15 cellular contexts compared by ENCODE assay signal in the genomic region with DNA sequence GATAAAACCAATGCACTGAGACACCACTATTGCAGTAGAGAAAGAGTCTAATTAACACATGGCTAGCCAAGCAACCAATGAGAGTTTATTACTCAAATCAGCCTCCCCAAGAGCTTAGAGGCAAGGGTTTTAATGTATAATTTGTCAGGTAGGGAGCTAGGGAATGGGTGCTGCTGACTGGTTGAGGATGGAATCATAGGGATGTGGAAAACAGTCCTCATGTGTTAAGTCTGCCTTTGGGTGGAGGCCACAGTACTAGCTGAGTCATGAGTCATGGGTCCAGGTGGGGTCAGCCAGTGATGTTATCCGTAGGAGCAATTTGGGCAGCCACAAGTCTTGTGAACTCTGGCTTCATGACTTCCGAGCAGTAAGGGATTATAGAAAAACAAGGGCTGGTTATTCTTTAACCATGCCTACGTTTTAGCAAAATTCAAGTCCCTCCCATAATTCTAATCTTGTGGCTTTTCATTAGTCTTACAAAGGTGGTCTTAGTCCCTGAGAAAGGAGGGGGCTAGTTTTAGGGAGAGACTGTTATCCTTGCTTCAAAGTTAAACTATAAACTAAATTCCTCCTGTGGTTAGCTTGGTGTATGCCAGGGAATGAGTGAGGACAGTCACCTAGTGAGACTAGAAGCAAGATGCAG. TPM values are rescaled to one million over a fixed set of nuclear protein-coding genes. Genes with fewer than 3 reads are reported as not detected.
DNase-seq lines count a peak whose midpoint lies in the region; ATAC-seq and TF ChIP-seq lines count a peak whose summit lies in the region.
"Had no signal": no experiment of that assay in that cellular context is flagged by ENCODE, and none has a peak within 500 bp of the region (broad histone marks: within the 10 kb centered on the region; RNA-seq: fewer than 3 reads in every experiment).

No MANE protein-coding gene starts in this region.

- intact Hi-C loops in activated B cell treated with CpG ODN at 0.5 μM for 24 hours (cut with micrococcal nuclease): loop anchor here (2.0 to 5.0 kb wide), 3 partner anchors 15 to 33 kb away; a partner anchor contains a TSS

- H3K4me3 Mint-ChIP-seq in activated T-cell treated with anti-CD3 and anti-CD28 coated beads, Interleukin-2, amount 50 U/mL, for 24 hours: no peak overlapping the region
- H3K4me3 Mint-ChIP-seq in activated T-cell treated with anti-CD3 and anti-CD28 coated beads, Interleukin-2, amount 50 U/mL, for 4 hours: no peak overlapping the region
- peak overlapping the region; percentile 24 for H3K4me3 Mint-ChIP-seq in activated B cell treated with CpG ODN at 0.5 μM for 24 hours
- H3K4me3 Mint-ChIP-seq in immature natural killer cell: peak overlapping the region; percentile 55 to 82 (median 72)
- H3K4me3 Mint-ChIP-seq in stimulated activated naive B cell treated with anti-CD40 and anti-IgM and Interleukin-4, amounts not matched to agents 10 μg/mL and 1 μg/mL and 100 μg/mL, for 72 hours: no peak overlapping the region
- H3K4me3 Mint-ChIP-seq: brain, H9 had no signal

- DNase-seq in activated T-cell treated with anti-CD3 and anti-CD28 coated beads, Interleukin-2, amount 50 U/mL, for 24 hours: no peak
- no peak for DNase-seq in activated T-cell treated with anti-CD3 and anti-CD28 coated beads, Interleukin-2, amount 50 U/mL, for 4 hours
- no peak for DNase-seq in activated B cell treated with CpG ODN at 0.5 μM for 24 hours
- no peak for DNase-seq in immature natural killer cell
- DNase-seq in stimulated activated naive B cell treated with anti-CD40 and anti-IgM and Interleukin-4, amounts not matched to agents 10 μg/mL and 1 μg/mL and 100 μg/mL, for 72 hours: no peak
- no peak for DNase-seq in DMS153 treated with DMSO at 0.1 percent for 48 hours (lab: John Stamatoyannopoulos, UW; ENCODE audit: unreplicated experiment)
- no peak for DNase-seq in NCI-H2196 treated with DMSO at 0.1 percent for 48 hours (lab: John Stamatoyannopoulos, UW; ENCODE audit: unreplicated experiment)
- no peak for DNase-seq in NOMO-1 (lab: John Stamatoyannopoulos, UW; ENCODE audit: unreplicated experiment in 2 of 2)
- DNase-seq: activated naive CD4-positive, alpha-beta T cell treated with Interleukin-2 at 50 U/mL for 16 hours; H9; head of caudate nucleus; mesendoderm; NCI-H146; stimulated activated naive CD4-positive, alpha-beta T cell treated with Interleukin-2 at 50 U/mL for 16 hours had no signal

- H3K4me1 Mint-ChIP-seq in activated T-cell treated with anti-CD3 and anti-CD28 coated beads, Interleukin-2, amount 50 U/mL, for 24 hours (ENCODE audit: low read depth): peaks cover 25% of the 10 kb centered on the region
- peaks cover 26% of the 10 kb centered on the region for H3K4me1 Mint-ChIP-seq in activated T-cell treated with anti-CD3 and anti-CD28 coated beads, Interleukin-2, amount 50 U/mL, for 4 hours (ENCODE audit: low read depth)
- H3K4me1 Mint-ChIP-seq in activated B cell treated with CpG ODN at 0.5 μM for 24 hours (peaks cover 67% of the 10 kb centered on the region), immature natural killer cell (peaks cover 61 to 64% of the 10 kb centered on the region in 2 donors)
- H3K4me1 Mint-ChIP-seq in stimulated activated naive B cell treated with anti-CD40 and anti-IgM and Interleukin-4, amounts not matched to agents 10 μg/mL and 1 μg/mL and 100 μg/mL, for 72 hours: peaks cover 34 to 54% of the 10 kb centered on the region in 2 donors
- H3K4me1 Mint-ChIP-seq: brain, H9 had no signal

- H3K9me3 Mint-ChIP-seq in activated T-cell treated with anti-CD3 and anti-CD28 coated beads, Interleukin-2, amount 50 U/mL, for 24 hours: no peaks in the 10 kb centered on the region
- peaks cover 10% of the 10 kb centered on the region for H3K9me3 Mint-ChIP-seq in activated T-cell treated with anti-CD3 and anti-CD28 coated beads, Interleukin-2, amount 50 U/mL, for 4 hours
- peaks cover 14% of the 10 kb centered on the region for H3K9me3 Mint-ChIP-seq in activated B cell treated with CpG ODN at 0.5 μM for 24 hours
- no peaks in the 10 kb centered on the region for H3K9me3 Mint-ChIP-seq in immature natural killer cell
- H3K9me3 Mint-ChIP-seq in stimulated activated naive B cell treated with anti-CD40 and anti-IgM and Interleukin-4, amounts not matched to agents 10 μg/mL and 1 μg/mL and 100 μg/mL, for 72 hours: peaks cover 22 to 23% of the 10 kb centered on the region in 2 donors

- CTCF ChIA-PET in activated B cell treated with CpG ODN at 0.5 μM for 24 hours (lab: Charles Lee): interaction anchor here (0.7 to 2.7 kb wide), 6 partner anchors 25 to 121 kb away, joined by 3 to 9 read pairs (median 3); a partner anchor contains a TSS

- no peaks in the 10 kb centered on the region for H3K36me3 Mint-ChIP-seq in activated T-cell treated with anti-CD3 and anti-CD28 coated beads, Interleukin-2, amount 50 U/mL, for 24 hours (ENCODE audit: low read depth)
- peaks cover 2% of the 10 kb centered on the region for H3K36me3 Mint-ChIP-seq in activated T-cell treated with anti-CD3 and anti-CD28 coated beads, Interleukin-2, amount 50 U/mL, for 4 hours (ENCODE audit: insufficient read depth)
- H3K36me3 Mint-ChIP-seq in activated B cell treated with CpG ODN at 0.5 μM for 24 hours (ENCODE audit: low read depth) (peaks cover 2% of the 10 kb centered on the region), immature natural killer cell (peaks cover 5 to 14% (median 9%) of the 10 kb centered on the region in 3 donors)
- H3K36me3 Mint-ChIP-seq in stimulated activated naive B cell treated with anti-CD40 and anti-IgM and Interleukin-4, amounts not matched to agents 10 μg/mL and 1 μg/mL and 100 μg/mL, for 72 hours: peaks cover 18 to 26% of the 10 kb centered on the region in 2 donors
- H3K36me3 Mint-ChIP-seq: brain had no signal

- H3K27me3 Mint-ChIP-seq in activated T-cell treated with anti-CD3 and anti-CD28 coated beads, Interleukin-2, amount 50 U/mL, for 24 hours: no peaks in the 10 kb centered on the region
- no peaks in the 10 kb centered on the region for H3K27me3 Mint-ChIP-seq in activated T-cell treated with anti-CD3 and anti-CD28 coated beads, Interleukin-2, amount 50 U/mL, for 4 hours (ENCODE audit: low read depth)
- H3K27me3 Mint-ChIP-seq in activated B cell treated with CpG ODN at 0.5 μM for 24 hours (no peaks in the 10 kb centered on the region), immature natural killer cell (ENCODE audit: low read depth in 3 of 3) (peaks cover 0 to 3% (median 2%) of the 10 kb centered on the region in 3 donors)
- H3K27me3 Mint-ChIP-seq in stimulated activated naive B cell treated with anti-CD40 and anti-IgM and Interleukin-4, amounts not matched to agents 10 μg/mL and 1 μg/mL and 100 μg/mL, for 72 hours: no peaks in the 10 kb centered on the region

- peak overlapping the region; percentile 16 for H3K27ac Mint-ChIP-seq in activated T-cell treated with anti-CD3 and anti-CD28 coated beads, Interleukin-2, amount 50 U/mL, for 24 hours
- H3K27ac Mint-ChIP-seq in activated B cell treated with CpG ODN at 0.5 μM for 24 hours (peak overlapping the region; percentile 73), immature natural killer cell (peak overlapping the region; percentile 84 to 97 (median 95))
- H3K27ac Mint-ChIP-seq in stimulated activated naive B cell treated with anti-CD40 and anti-IgM and Interleukin-4, amounts not matched to agents 10 μg/mL and 1 μg/mL and 100 μg/mL, for 72 hours: no peak overlapping the region
- H3K27ac Mint-ChIP-seq: brain, H9 had no signal

- TF ChIP-seq CTCF in activated B cell treated with CpG ODN at 0.5 μM for 24 hours (IDR thresholded peaks at IDR 0.05): no peak

- no peak for ATAC-seq in activated T-cell treated with anti-CD3 and anti-CD28 coated beads, Interleukin-2, amount 50 U/mL, for 4 hours
- ATAC-seq in activated B cell treated with CpG ODN at 0.5 μM for 24 hours (ENCODE audit: low read depth): peak; percentile 20
- ATAC-seq in stimulated activated naive B cell treated with anti-CD40 and anti-IgM and Interleukin-4, amounts not matched to agents 10 μg/mL and 1 μg/mL and 100 μg/mL, for 72 hours (replicated peaks): peak; percentile 45 to 47

- POLR2A ChIA-PET in activated B cell treated with CpG ODN at 0.5 μM for 24 hours (lab: Charles Lee): interaction anchor here (0.7 to 1.5 kb wide), 9 partner anchors 13 to 145 kb away, joined by 3 to 7 read pairs (median 3); a partner anchor contains a TSS

RNA-seq across cellular contexts. Expression of a gene that starts 25.1 kb away (rescaled TPM):
- 10 to 100 TPM; 11.8 to 14.9 (median 14.3) TPM for total RNA-seq in activated T-cell treated with anti-CD3 and anti-CD28 coated beads, Interleukin-2, amount 50 U/mL, for 4 hours
- 142 and 153 TPM in 2 replicates for total RNA-seq in activated B cell treated with CpG ODN at 0.5 μM for 24 hours
- 1,000 to 10,000 TPM; 1,450 to 1,724 (median 1,466) TPM for polyA plus RNA-seq in immature natural killer cell

Comparison
In these comparisons a context has a peak if more than half of its experiments do, and no peak if none do; other contexts are left out.
1. H3K4me3 Mint-ChIP-seq: peak in activated B cell treated with CpG ODN at 0.5 μM for 24 hours (single experiment) and immature natural killer cell (5 of 5); none in activated T-cell treated with anti-CD3 and anti-CD28 coated beads, Interleukin-2, amount 50 U/mL, for 24 hours (single experiment), activated T-cell treated with anti-CD3 and anti-CD28 coated beads, Interleukin-2, amount 50 U/mL, for 4 hours (single experiment) and stimulated activated naive B cell treated with anti-CD40 and anti-IgM and Interleukin-4, amounts not matched to agents 10 μg/mL and 1 μg/mL and 100 μg/mL, for 72 hours (0 of 2).
2. ATAC-seq: peak in activated B cell treated with CpG ODN at 0.5 μM for 24 hours (single experiment) and stimulated activated naive B cell treated with anti-CD40 and anti-IgM and Interleukin-4, amounts not matched to agents 10 μg/mL and 1 μg/mL and 100 μg/mL, for 72 hours (2 of 2); none in activated T-cell treated with anti-CD3 and anti-CD28 coated beads, Interleukin-2, amount 50 U/mL, for 4 hours (0 of 2).